Comparison of ENCODE assay signal across 23 cellular contexts in genomic region chr12:122740351-122740750, GRCh38. TPM values are rescaled to one million over a fixed set of nuclear protein-coding genes. Genes with fewer than 3 reads are reported as not detected.
DNase-seq lines count a peak whose midpoint lies in the region; ATAC-seq and TF ChIP-seq lines count a peak whose summit lies in the region.
"Had no signal": no experiment of that assay in that cellular context is flagged by ENCODE, and none has a peak within 500 bp of the region (broad histone marks: within the 10 kb centered on the region; RNA-seq: fewer than 3 reads in every experiment).

No MANE protein-coding gene starts in this region.

- H3K23ac ChIP-seq in mesendoderm (ENCODE audit: low read length) = no peak overlapping the region

- in situ Hi-C loops in SK-MEL-5 (cut with HindIII; ENCODE audit: low pct_unique_long_range_greater_than_20kb, low sequenced_read_pairs) = no loop called here

- H3K4me1 ChIP-seq in GM23338 (ENCODE audit: insufficient read depth) (no peaks in the 10 kb centered on the region), mesendoderm (ENCODE audit: control insufficient read depth, low read depth, low read length) (no peaks in the 10 kb centered on the region)
- H3K4me1 ChIP-seq: foreskin keratinocyte had no signal

- H3K27ac Mint-ChIP-seq in GM23338 (no peak overlapping the region), endothelial cell (ENCODE audit: unreplicated experiment) (no peak overlapping the region)
- H3K27ac Mint-ChIP-seq: activated naive CD8-positive, alpha-beta T cell treated with anti-CD3 and anti-CD28 coated beads, Interleukin-2, amount 10 ng/mL, durations not matched to agents 7 days and 5 days; CD8-positive, alpha-beta memory T cell; T-helper 1 cell treated with Interleukin-12 subunit alpha and Interleukin-12 subunit beta and Interleukin-4 antibody, amounts not matched to agents 30 μg/mL and 1 μg/mL, for 36 hours had no signal

- no peaks in the 10 kb centered on the region for H3K79me1 ChIP-seq in mesendoderm (ENCODE audit: low read length)

- H3K27ac ChIP-seq in GM23338 (ENCODE audit: low read depth) = no peak overlapping the region
- H3K27ac ChIP-seq in mesendoderm (ENCODE audit: low read depth, low read length) = no peak overlapping the region
- H3K27ac ChIP-seq: brain microvascular endothelial cell, foreskin keratinocyte, HL-60, VCaP had no signal

- H3K79me2 ChIP-seq in GM23338 (replicated peaks; ENCODE audit: insufficient read depth) (no peaks in the 10 kb centered on the region), mesendoderm (ENCODE audit: control insufficient read depth, insufficient read depth, low read length) (no peaks in the 10 kb centered on the region)

- no peaks in the 10 kb centered on the region for H3K36me3 Mint-ChIP-seq in GM23338 (ENCODE audit: low read depth)
- peaks cover 3% of the 10 kb centered on the region for H3K36me3 Mint-ChIP-seq in endothelial cell (ENCODE audit: low read depth, unreplicated experiment)
- H3K36me3 Mint-ChIP-seq: CD8-positive, alpha-beta memory T cell had no signal

- H3K27me3 Mint-ChIP-seq in GM23338 (ENCODE audit: insufficient read depth, low read depth, poor library complexity) (peaks cover 4% of the 10 kb centered on the region), endothelial cell (ENCODE audit: unreplicated experiment) (no peaks in the 10 kb centered on the region)
- H3K27me3 Mint-ChIP-seq: activated naive CD8-positive, alpha-beta T cell treated with anti-CD3 and anti-CD28 coated beads, Interleukin-2, amount 10 ng/mL, durations not matched to agents 7 days and 5 days had no signal

- DNase-seq in GM23338 (ENCODE audit: low spot score) (peak; percentile 31), SK-MEL-5 (ENCODE audit: low read depth, low spot score) (peak; percentile 43), mesendoderm (peak; percentile 53), DMS53 (lab: John Stamatoyannopoulos, UW) (no peak), endothelial cell (ENCODE audit: low spot score) (no peak)
- DNase-seq: activated naive CD8-positive, alpha-beta T cell treated with anti-CD3 and anti-CD28 coated beads, Interleukin-2, amount 10 ng/mL, durations not matched to agents 7 days and 5 days; activated T-cell treated with anti-CD3 and anti-CD28 coated beads, Interleukin-2, amount 50 U/mL, for 4 hours; brain microvascular endothelial cell; CD8-positive, alpha-beta memory T cell; cortex of kidney; foreskin keratinocyte; KG1; midbrain; NCI-H1105; NCI-H526 treated with DMSO at 0.1 percent for 48 hours; SHP77 treated with DMSO at 0.1 percent for 48 hours; stimulated activated CD4-positive, alpha-beta T cell treated with anti-CD3 and anti-CD28 coated beads, Interleukin-4, amount 100 ng/mL, for 24 hours had no signal

- H3K4me3 Mint-ChIP-seq in GM23338 (no peak overlapping the region), endothelial cell (ENCODE audit: unreplicated experiment) (no peak overlapping the region)
- H3K4me3 Mint-ChIP-seq: activated naive CD8-positive, alpha-beta T cell treated with anti-CD3 and anti-CD28 coated beads, Interleukin-2, amount 10 ng/mL, durations not matched to agents 7 days and 5 days; activated T-cell treated with anti-CD3 and anti-CD28 coated beads, Interleukin-2, amount 50 U/mL, for 4 hours; CD8-positive, alpha-beta memory T cell; T-helper 1 cell treated with Interleukin-12 subunit alpha and Interleukin-12 subunit beta and Interleukin-4 antibody, amounts not matched to agents 30 μg/mL and 1 μg/mL, for 36 hours had no signal

- no peak overlapping the region for H2BK5ac ChIP-seq in mesendoderm (ENCODE audit: low read length)

- no peak overlapping the region for H3K56ac ChIP-seq in mesendoderm (ENCODE audit: low read length)

- peaks cover 2% of the 10 kb centered on the region; the same call in 1 of the 3 replicates for H3K9me3 Mint-ChIP-seq in GM23338
- H3K9me3 Mint-ChIP-seq in endothelial cell (ENCODE audit: unreplicated experiment) = no peaks in the 10 kb centered on the region
- H3K9me3 Mint-ChIP-seq: activated naive CD8-positive, alpha-beta T cell treated with anti-CD3 and anti-CD28 coated beads, Interleukin-2, amount 10 ng/mL, durations not matched to agents 7 days and 5 days; activated T-cell treated with anti-CD3 and anti-CD28 coated beads, Interleukin-2, amount 50 U/mL, for 4 hours; CD8-positive, alpha-beta memory T cell had no signal

- H3K9ac ChIP-seq in mesendoderm (ENCODE audit: low read length) = no peak overlapping the region

- H3K4me2 ChIP-seq in GM23338 (no peak overlapping the region), mesendoderm (ENCODE audit: low read length) (no peak overlapping the region)
- H3K4me2 ChIP-seq: smooth muscle cell had no signal

- no peak overlapping the region for H3K4me3 ChIP-seq in GM23338
- no peak overlapping the region for H3K4me3 ChIP-seq in mesendoderm (ENCODE audit: low read length)
- H3K4me3 ChIP-seq: HAP-1, smooth muscle cell had no signal

- no peaks in the 10 kb centered on the region for H3F3A ChIP-seq in GM23338 (replicated peaks; ENCODE audit: low read depth)

- H3K36me3 ChIP-seq in GM23338 (ENCODE audit: insufficient read depth) (no peaks in the 10 kb centered on the region), mesendoderm (ENCODE audit: control insufficient read depth, insufficient read depth, low read length) (no peaks in the 10 kb centered on the region)
- H3K36me3 ChIP-seq: brain microvascular endothelial cell, HAP-1 had no signal

- H2BK15ac ChIP-seq in mesendoderm (replicated peaks; ENCODE audit: low read depth) = no peak overlapping the region

- TF ChIP-seq CTCF in GM23338 (conservative IDR thresholded peaks at IDR 0.05; ENCODE audit: low read depth in 2 of 2) (no peak), endothelial cell (IDR thresholded peaks at IDR 0.05; ENCODE audit: unreplicated experiment) (no peak)

- H4K8ac ChIP-seq in mesendoderm (ENCODE audit: low read depth, low read length) = no peak overlapping the region

- no peaks in the 10 kb centered on the region for H3K9me2 ChIP-seq in GM23338 (ENCODE audit: insufficient read depth)

- no peak for ATAC-seq in GM23338
- no peak for ATAC-seq in GM21619 (IDR thresholded peaks at IDR 0.05; ENCODE audit: unreplicated experiment)
- ATAC-seq: activated T-cell treated with anti-CD3 and anti-CD28 coated beads, Interleukin-2, amount 50 U/mL, for 4 hours; foreskin keratinocyte had no signal

- WGBS in mesendoderm (ENCODE audit: extremely low coverage, insufficient coverage, low lambda C conversion rate) = no CpG with 5 or more reads among the region's 7 CpGs

- H4K20me1 ChIP-seq in GM23338 (replicated peaks; ENCODE audit: insufficient read depth) = no peaks in the 10 kb centered on the region

- H3K18ac ChIP-seq in mesendoderm (ENCODE audit: low read length) = no peak overlapping the region

- H2AFZ ChIP-seq in GM23338 = peak overlapping the region; percentile 74

- no peak overlapping the region for H2BK120ac ChIP-seq in mesendoderm (ENCODE audit: low read depth, low read length)

- H4K5ac ChIP-seq in mesendoderm (ENCODE audit: low read length) = no peak overlapping the region

- H3K4me1 Mint-ChIP-seq in GM23338 = no peaks in the 10 kb centered on the region
- no peaks in the 10 kb centered on the region for H3K4me1 Mint-ChIP-seq in endothelial cell (ENCODE audit: unreplicated experiment)
- H3K4me1 Mint-ChIP-seq: CD8-positive, alpha-beta memory T cell had no signal

- H2AK5ac ChIP-seq in mesendoderm (ENCODE audit: low read length) = no peak overlapping the region

- no peaks in the 10 kb centered on the region for H3K27me3 ChIP-seq in GM23338 (ENCODE audit: insufficient read depth)
- H3K27me3 ChIP-seq in mesendoderm (ENCODE audit: insufficient read depth, low read length, poor library complexity) = no peaks in the 10 kb centered on the region
- H3K27me3 ChIP-seq: brain microvascular endothelial cell, foreskin keratinocyte had no signal

- H3K4ac ChIP-seq in mesendoderm (ENCODE audit: low read depth, low read length) = no peak overlapping the region

RNA-seq across cellular contexts. Expression of gene HCAR1, which starts 9.7 kb away (rescaled TPM):
- 0.17 TPM in 1 of 2 replicates, not detected in the other for total RNA-seq in GM23338 (2014; rRNA removed; shearing (Covaris generic))
- 0.07 TPM in 1 of 2 replicates, not detected in the other for polyA plus RNA-seq in GM23338 (2016; fragmentation: Nextera tagmentation; extraction: Ambion mirVana)
- not detected in 2 replicates for total RNA-seq in SK-MEL-5 (2014; rRNA removed; shearing (Covaris generic))
- not detected in 2 replicates for polyA plus RNA-seq in SK-MEL-5 (2015; cell fraction: cytosol; rRNA removed)
- not detected in 2 replicates for polyA plus RNA-seq in SK-MEL-5 (2015; cell fraction: nucleus; rRNA removed)
- polyA plus RNA-seq in mesendoderm (2013, experiment 1 of 2) = 0.04 TPM
- 0.03 TPM for polyA plus RNA-seq in mesendoderm (2013, experiment 2 of 2)
- 0.13 TPM for total RNA-seq in endothelial cell (ENCODE audit: unreplicated experiment)
- total RNA-seq: foreskin keratinocyte, smooth muscle cell had no signal
- polyA plus RNA-seq: CD8-positive, alpha-beta memory T cell; smooth muscle cell had no signal

RNA-seq across cellular contexts. Expression of gene DENR, which starts 12.3 kb away (rescaled TPM):
- 55.2 and 55.8 TPM in 2 replicates for total RNA-seq in GM23338 (2014; rRNA removed; shearing (Covaris generic))
- 129 and 130 TPM in 2 replicates for polyA plus RNA-seq in GM23338 (2016; fragmentation: Nextera tagmentation; extraction: Ambion mirVana)
- total RNA-seq in SK-MEL-5 (2014; rRNA removed; shearing (Covaris generic)) = 59.4 and 63.1 TPM in 2 replicates
- polyA plus RNA-seq in SK-MEL-5 (2015; cell fraction: cytosol; rRNA removed) = 62.6 and 67.2 TPM in 2 replicates
- 31.1 and 44.4 TPM in 2 replicates for polyA plus RNA-seq in SK-MEL-5 (2015; cell fraction: nucleus; rRNA removed)
- 88.7 TPM for polyA plus RNA-seq in mesendoderm (2013, experiment 1 of 2)
- polyA plus RNA-seq in mesendoderm (2013, experiment 2 of 2) = 88.6 TPM
- total RNA-seq in endothelial cell (ENCODE audit: unreplicated experiment) = 79.7 TPM

RNA-seq across cellular contexts. Expression of gene HCAR3, which starts 23.7 kb away (rescaled TPM):
- total RNA-seq in GM23338 (2014; rRNA removed; shearing (Covaris generic)) = not detected in 2 replicates
- not detected in 2 replicates for polyA plus RNA-seq in GM23338 (2016; fragmentation: Nextera tagmentation; extraction: Ambion mirVana)
- not detected in 2 replicates for total RNA-seq in SK-MEL-5 (2014; rRNA removed; shearing (Covaris generic))
- not detected in 2 replicates for polyA plus RNA-seq in SK-MEL-5 (2015; cell fraction: cytosol; rRNA removed)
- polyA plus RNA-seq in SK-MEL-5 (2015; cell fraction: nucleus; rRNA removed) = not detected in 2 replicates
- not detected for polyA plus RNA-seq in mesendoderm (2013, experiment 1 of 2)
- not detected for polyA plus RNA-seq in mesendoderm (2013, experiment 2 of 2)
- not detected for total RNA-seq in endothelial cell (ENCODE audit: unreplicated experiment)
- total RNA-seq: activated naive CD8-positive, alpha-beta T cell treated with anti-CD3 and anti-CD28 coated beads, Interleukin-2, amount 10 ng/mL, durations not matched to agents 7 days and 5 days; activated T-cell treated with anti-CD3 and anti-CD28 coated beads, Interleukin-2, amount 50 U/mL, for 4 hours; CD8-positive, alpha-beta memory T cell; smooth muscle cell had no signal
- polyA plus RNA-seq: CD8-positive, alpha-beta memory T cell had no signal

RNA-seq across cellular contexts. Expression of gene CCDC62, which starts 34.0 kb away (rescaled TPM):
- 0.16 and 0.31 TPM in 2 replicates for total RNA-seq in GM23338 (2014; rRNA removed; shearing (Covaris generic))
- polyA plus RNA-seq in GM23338 (2016; fragmentation: Nextera tagmentation; extraction: Ambion mirVana) = 0.13 and 0.61 TPM in 2 replicates
- 1.5 TPM in 2 replicates for total RNA-seq in SK-MEL-5 (2014; rRNA removed; shearing (Covaris generic))
- polyA plus RNA-seq in SK-MEL-5 (2015; cell fraction: cytosol; rRNA removed) = 0.08 and 0.29 TPM in 2 replicates
- polyA plus RNA-seq in SK-MEL-5 (2015; cell fraction: nucleus; rRNA removed) = 1.6 and 2.3 TPM in 2 replicates
- 0.14 TPM for polyA plus RNA-seq in mesendoderm (2013, experiment 1 of 2)
- 0.15 TPM for polyA plus RNA-seq in mesendoderm (2013, experiment 2 of 2)
- 0.87 TPM for total RNA-seq in endothelial cell (ENCODE audit: unreplicated experiment)

RNA-seq across cellular contexts. Expression of gene HCAR2, which starts 37.2 kb away (rescaled TPM):
- not detected in 2 replicates for total RNA-seq in GM23338 (2014; rRNA removed; shearing (Covaris generic))
- not detected in 2 replicates for polyA plus RNA-seq in GM23338 (2016; fragmentation: Nextera tagmentation; extraction: Ambion mirVana)
- total RNA-seq in SK-MEL-5 (2014; rRNA removed; shearing (Covaris generic)) = not detected in 2 replicates
- polyA plus RNA-seq in SK-MEL-5 (2015; cell fraction: cytosol; rRNA removed) = not detected in 2 replicates
- polyA plus RNA-seq in SK-MEL-5 (2015; cell fraction: nucleus; rRNA removed) = not detected in 2 replicates
- polyA plus RNA-seq in mesendoderm (2013, experiment 1 of 2) = not detected
- not detected for polyA plus RNA-seq in mesendoderm (2013, experiment 2 of 2)
- total RNA-seq in endothelial cell (ENCODE audit: unreplicated experiment) = not detected
- total RNA-seq: activated naive CD8-positive, alpha-beta T cell treated with anti-CD3 and anti-CD28 coated beads, Interleukin-2, amount 10 ng/mL, durations not matched to agents 7 days and 5 days; activated T-cell treated with anti-CD3 and anti-CD28 coated beads, Interleukin-2, amount 50 U/mL, for 4 hours; CD8-positive, alpha-beta memory T cell had no signal
- polyA plus RNA-seq: CD8-positive, alpha-beta memory T cell had no signal

Comparison
In these comparisons a context has a peak if more than half of its experiments do, and no peak if none do; other contexts are left out.
1. DNase-seq: peak in GM23338 (single experiment), SK-MEL-5 (single experiment) and mesendoderm (single experiment); none in DMS53 (single experiment) and endothelial cell (single experiment).